ENCODE assay signal across 26 cellular contexts in the genomic region with DNA sequence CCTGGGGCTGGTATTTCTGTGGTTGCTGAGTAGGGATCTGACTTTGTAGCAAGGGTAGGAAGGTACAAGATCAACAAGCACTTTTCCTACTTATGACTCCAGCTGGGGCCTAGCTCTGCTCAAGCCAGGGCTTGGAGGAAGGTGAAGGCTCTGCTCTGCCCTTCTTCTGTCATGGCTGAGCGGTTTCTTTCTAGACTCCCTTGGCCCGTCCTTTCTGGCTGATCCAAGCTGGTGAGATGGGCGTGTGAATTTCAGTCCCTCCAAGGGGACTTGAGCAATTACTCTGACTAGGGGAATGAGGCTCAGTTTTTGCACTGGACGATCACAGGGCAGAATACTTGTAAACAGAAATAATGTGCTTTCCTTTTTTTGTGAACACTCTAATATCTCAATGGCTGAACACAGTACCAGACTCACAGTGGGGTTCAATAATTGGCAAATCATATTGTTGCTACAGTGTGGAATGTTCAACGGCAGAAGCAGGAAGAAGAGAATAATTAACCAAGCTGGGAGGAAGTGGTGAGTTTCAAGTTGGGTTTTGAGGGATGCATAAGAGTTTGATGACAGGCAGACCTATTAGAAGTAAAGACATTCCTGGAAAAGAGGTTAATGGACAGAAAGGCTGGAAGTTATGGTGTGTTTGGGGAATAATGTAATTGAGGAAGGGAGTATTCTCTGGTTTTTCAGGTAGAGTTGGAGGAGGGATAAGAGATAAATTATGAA.
"Had no signal": no experiment of that assay in that cellular context is flagged by ENCODE, and none has a peak within 500 bp of the region (broad histone marks: within the 10 kb centered on the region; RNA-seq: fewer than 3 reads in every experiment).

No MANE protein-coding gene starts in this region.

- DNase-seq: activated CD4-positive, alpha-beta memory T cell treated with anti-CD3 and anti-CD28 coated beads, Interleukin-2, amount 10 ng/mL, durations not matched to agents 7 days and 5 days; activated CD4-positive, alpha-beta T cell treated with anti-CD3 and anti-CD28 coated beads for 1 hour; activated CD4-positive, alpha-beta T cell treated with anti-CD3 and anti-CD28 coated beads for 48 hours; activated CD4-positive, CD25-positive, alpha-beta regulatory T cell; activated CD8-positive, alpha-beta memory T cell treated with anti-CD3 and anti-CD28 coated beads for 24 hours; activated CD8-positive, alpha-beta memory T cell treated with anti-CD3 and anti-CD28 coated beads, Interleukin-2, amount 10 ng/mL, durations not matched to agents 7 days and 5 days; activated CD8-positive, alpha-beta memory T cell treated with anti-CD3 and anti-CD28 coated beads, Interleukin-2, amount 50 U/mL, for 48 hours; activated effector memory CD4-positive, alpha-beta T cell treated with Interleukin-2 at 50 U/mL for 16 hours; activated naive CD4-positive, alpha-beta T cell treated with anti-CD3 and anti-CD28 coated beads, Interleukin-2, amount 10 ng/mL, durations not matched to agents 7 days and 5 days; activated naive CD8-positive, alpha-beta T cell treated with anti-CD3 and anti-CD28 coated beads, Interleukin-2, amount 50 U/mL, for 24 hours; activated T-cell treated with anti-CD3 and anti-CD28 coated beads, Interleukin-2, amount 50 U/mL, for 48 hours; anterior cingulate cortex; caudate nucleus; cerebellar nuclear complex; NCI-H1105; NCI-H1417 treated with DMSO at 0.1 percent for 48 hours; NCI-H187 treated with DMSO at 0.1 percent for 48 hours; NCI-H2081; NCI-H345; NCI-H524 treated with DMSO at 0.1 percent for 48 hours; PC-3; Peyer's patch; SIG-M5; T1000; WERI-Rb-1 had no signal

- ATAC-seq: activated CD8-positive, alpha-beta memory T cell treated with anti-CD3 and anti-CD28 coated beads, Interleukin-2, amount 10 ng/mL, durations not matched to agents 7 days and 5 days; activated naive CD8-positive, alpha-beta T cell treated with anti-CD3 and anti-CD28 coated beads, Interleukin-2, amount 50 U/mL, for 24 hours; PC-3; Right ventricle myocardium inferior had no signal
